In genomic region chr1:174818951-174819350, GRCh38 we compare ENCODE assay signal across 17 cellular contexts.
DNase-seq lines count a peak whose midpoint lies in the region; ATAC-seq and TF ChIP-seq lines count a peak whose summit lies in the region.
"Had no signal": no experiment of that assay in that cellular context is flagged by ENCODE, and none has a peak within 500 bp of the region (broad histone marks: within the 10 kb centered on the region; RNA-seq: fewer than 3 reads in every experiment).

No MANE protein-coding gene starts in this region.

- no peaks in the 10 kb centered on the region for H3K9me3 ChIP-seq in mammary epithelial cell (replicated peaks; ENCODE audit: insufficient read depth, low read length)
- no peaks in the 10 kb centered on the region for H3K9me3 ChIP-seq in thyroid gland

- H3K4me1 ChIP-seq in mammary epithelial cell (ENCODE audit: insufficient read depth, low read length) (peaks cover 48% of the 10 kb centered on the region), thyroid gland (no peaks in the 10 kb centered on the region)

- H2AFZ ChIP-seq in mammary epithelial cell (ENCODE audit: low read depth, low read length): peak overlapping the region; percentile 59

- H3K9ac ChIP-seq in mammary epithelial cell (ENCODE audit: insufficient read depth, low read length): no peak overlapping the region

- intact Hi-C loops in left cardiac atrium (cut with DNase I) (no loop called here), cardiac septum (cut with DNase I) (no loop called here), mammary epithelial cell (cut with micrococcal nuclease) (loop anchor here (5.0 kb wide), 1 partner anchor 178 kb away; the partner anchor contains the start of gene CACYBP), thyroid gland (cut with DNase I) (no loop called here)

- H3K4me3 ChIP-seq in mammary epithelial cell (replicated peaks in 1 of 3; ENCODE audit: insufficient read depth in 1 of 3, low read depth in 2 of 3, low read length in 3 of 3) (no peak overlapping the region), thyroid gland (replicated peaks in 1 of 3) (no peak overlapping the region)

- H3K27ac ChIP-seq in mammary epithelial cell (ENCODE audit: insufficient read depth, low read depth, low read length): peak overlapping the region; percentile 30
- no peak overlapping the region for H3K27ac ChIP-seq in thyroid gland

- no peak for TF ChIP-seq POLR2A in thyroid gland (IDR thresholded peaks at IDR 0.05)

- BruUV-seq in mammary epithelial cell (replicated peaks; lab: Mats Ljungman, UMichigan): no TSS peak

- DNase-seq in left cardiac atrium (peak; percentile 36), cardiac septum (ENCODE audit: low spot score) (no peak), NCI-H2171 (lab: John Stamatoyannopoulos, UW) (peak; percentile 65), mammary epithelial cell (peak; percentile 88), thyroid gland (peak; percentile 57 to 72), T-helper 1 cell (no peak), cerebellar nuclear complex (lab: John Stamatoyannopoulos, UW) (no peak)
- DNase-seq: activated naive CD4-positive, alpha-beta T cell; AML-193; caudate nucleus; glutamatergic neuron; GOT3; Kasumi-1; NCI-H1930; NCI-H82; SIG-M5 had no signal

- CTCF ChIA-PET in mammary epithelial cell (lab: Charles Lee; ENCODE audit: low non-redundant PET): interaction anchor here (0.7 kb wide), 1 partner anchor 164 kb away, joined by 31 read pairs; no protein-coding TSS in a partner anchor

- H3K36me3 ChIP-seq in mammary epithelial cell (ENCODE audit: insufficient read depth, low read length) (no peaks in the 10 kb centered on the region), thyroid gland (no peaks in the 10 kb centered on the region)

- H3K27me3 ChIP-seq in mammary epithelial cell (ENCODE audit: insufficient read depth, low read length): no peaks in the 10 kb centered on the region
- no peaks in the 10 kb centered on the region for H3K27me3 ChIP-seq in thyroid gland

- no peaks in the 10 kb centered on the region for H4K20me1 ChIP-seq in mammary epithelial cell (ENCODE audit: insufficient read depth, low read length)

- WGBS in mammary epithelial cell (ENCODE audit: low coverage, missing lambda C conversion rate): no CpG with 5 or more reads among the region's 1 CpG
- WGBS in thyroid gland, 2 donors: 20 to 24% methylated on average over 1 of the region's 1 CpG

- no peaks in the 10 kb centered on the region for H3K79me2 ChIP-seq in mammary epithelial cell (ENCODE audit: insufficient read depth, low read length)

- dilution Hi-C loops in mammary epithelial cell (cut with HindIII; ENCODE audit: low sequenced_read_pairs): no loop called here

- no peak for TF ChIP-seq CTCF in mammary epithelial cell (conservative IDR thresholded peaks at IDR 0.05 in 1 of 2, IDR thresholded peaks at IDR 0.05 in 1 of 2; ENCODE audit: extremely low read depth in 1 of 2, insufficient read depth in 1 of 2, low read depth in 1 of 2, low read length in 2 of 2)
- TF ChIP-seq CTCF in thyroid gland (IDR thresholded peaks at IDR 0.05): no peak

- in situ Hi-C loops in mammary epithelial cell (cut with MboI; ENCODE audit: low sequenced_read_pairs in 2 of 2): no loop called here

- peak in 1 of 2 donors; percentile 86 for ATAC-seq in left cardiac atrium
- ATAC-seq in HG03354 (IDR thresholded peaks at IDR 0.05; ENCODE audit: poor library complexity, severe bottlenecking, unreplicated experiment): no peak

- H3K4me2 ChIP-seq in mammary epithelial cell (ENCODE audit: insufficient read depth, low read depth, low read length): no peak overlapping the region

Comparison
In these comparisons a context has a peak if more than half of its experiments do, and no peak if none do; other contexts are left out.
1. DNase-seq: peak in left cardiac atrium (single experiment), NCI-H2171 (single experiment), mammary epithelial cell (single experiment) and thyroid gland (2 of 2); none in cardiac septum (single experiment), T-helper 1 cell (0 of 5) and cerebellar nuclear complex (0 of 2).